In the genomic region with DNA sequence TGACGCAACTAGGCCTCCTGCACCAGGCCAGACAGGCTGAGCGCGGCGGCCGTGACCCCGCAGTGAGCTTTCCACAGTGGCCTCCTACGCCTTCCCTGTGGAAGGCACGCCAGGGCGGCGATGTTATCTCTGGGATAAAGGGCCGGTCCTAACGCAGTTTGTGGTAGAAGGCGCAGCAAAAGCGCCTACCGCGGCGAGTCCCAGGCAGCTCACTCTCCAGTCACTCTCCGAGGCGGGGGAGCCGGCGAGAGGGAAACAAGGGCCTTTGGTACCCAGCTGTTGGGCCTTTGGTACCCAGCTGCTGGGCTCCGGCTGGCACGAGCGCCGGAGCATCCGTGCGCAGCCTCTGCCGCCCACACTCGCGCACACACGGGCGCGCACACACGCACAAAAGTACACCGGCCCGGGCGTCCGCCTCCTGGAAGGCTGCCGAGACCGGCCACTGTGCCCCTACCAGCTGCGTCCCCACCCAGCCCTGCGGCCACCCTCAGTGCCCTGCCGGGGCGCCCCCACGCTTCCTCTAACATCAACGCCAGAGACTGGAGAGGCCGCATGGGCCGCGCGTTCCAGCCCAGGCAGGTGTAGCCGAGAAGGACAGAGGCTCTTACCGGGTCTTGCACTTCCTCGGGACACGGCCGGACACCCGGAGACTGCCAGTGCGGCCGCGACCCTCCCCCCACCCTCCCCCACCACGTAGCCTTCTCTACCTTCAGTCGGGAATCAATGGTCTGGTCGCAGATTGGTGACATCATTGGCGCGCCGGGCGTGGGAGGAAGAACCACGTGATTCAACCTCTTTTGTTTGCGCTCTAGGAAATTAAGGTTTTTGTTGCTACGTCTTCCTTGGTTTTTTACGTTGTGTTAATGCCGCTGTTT, we compare ENCODE assay signal across 8 cellular contexts. TPM values are rescaled to one million over a fixed set of nuclear protein-coding genes. Genes with fewer than 3 reads are reported as not detected.
A peak's percentile ranks its signal among the peaks of the same experiment; 100 is the strongest.
DNase-seq lines count a peak whose midpoint lies in the region; ATAC-seq and TF ChIP-seq lines count a peak whose summit lies in the region.

No MANE protein-coding gene starts in this region.

- H3K4me3 Mint-ChIP-seq in CD8-positive, alpha-beta T cell, result peak overlapping the region; percentile 98
- peak overlapping the region; percentile 83 to 97 (median 94) for H3K4me3 Mint-ChIP-seq in naive B cell

- peak overlapping the region; percentile 93 for H3K4me3 ChIP-seq in CD8-positive, alpha-beta T cell (ENCODE audit: low read depth, low read length)
- H3K4me3 ChIP-seq in fibroblast of lung (replicated peaks in 1 of 4; ENCODE audit: control extremely low read depth in 1 of 4, insufficient read depth in 1 of 4, low read depth in 3 of 4, low read length in 4 of 4), result peak overlapping the region; percentile 76 to 87 (median 84)

- H3K36me3 ChIP-seq in CD8-positive, alpha-beta T cell (ENCODE audit: insufficient read depth, low read length), result no peaks in the 10 kb centered on the region
- H3K36me3 ChIP-seq in fibroblast of lung (ENCODE audit: control insufficient read depth, insufficient read depth, low read length), result no peaks in the 10 kb centered on the region

- peaks cover 20% of the 10 kb centered on the region for H3K4me1 ChIP-seq in CD8-positive, alpha-beta T cell (ENCODE audit: insufficient read depth, low read length)
- H3K4me1 ChIP-seq in fibroblast of lung (ENCODE audit: control insufficient read depth, extremely low read depth, insufficient read depth, low read length), result no peaks in the 10 kb centered on the region

- peaks cover 8% of the 10 kb centered on the region for H3K27me3 Mint-ChIP-seq in CD8-positive, alpha-beta T cell (ENCODE audit: low read depth)
- H3K27me3 Mint-ChIP-seq in naive B cell, result peaks cover 8 to 14% (median 9%) of the 10 kb centered on the region in 3 donors

- peaks cover 15% of the 10 kb centered on the region for H3K9me3 Mint-ChIP-seq in CD8-positive, alpha-beta T cell
- peaks cover 0 to 12% (median 3%) of the 10 kb centered on the region in 7 donors for H3K9me3 Mint-ChIP-seq in naive B cell

- POLR2A ChIA-PET in CD8-positive, alpha-beta T cell (lab: Charles Lee), result interaction anchor here (0.6 to 1.2 kb wide), 4 partner anchors 9 to 312 kb away, joined by 3 to 7 read pairs (median 4); a partner anchor contains a TSS

- peaks cover 42% of the 10 kb centered on the region for H3K36me3 Mint-ChIP-seq in CD8-positive, alpha-beta T cell
- H3K36me3 Mint-ChIP-seq in naive B cell, result peaks cover 0 to 8% of the 10 kb centered on the region in 2 donors

- H3K79me2 ChIP-seq in fibroblast of lung (ENCODE audit: control insufficient read depth, insufficient read depth, low read length), result peaks cover 50% of the 10 kb centered on the region

- peaks cover 44% of the 10 kb centered on the region for H3K4me1 Mint-ChIP-seq in CD8-positive, alpha-beta T cell (ENCODE audit: low read depth)
- H3K4me1 Mint-ChIP-seq in naive B cell, result peaks cover 15 to 37% (median 28%) of the 10 kb centered on the region in 3 donors

- ATAC-seq in CD8-positive, alpha-beta T cell, result peak; percentile 65
- ATAC-seq in GM21423 (IDR thresholded peaks at IDR 0.05; ENCODE audit: unreplicated experiment) (peak; percentile 53), naive B cell (ENCODE audit: low read depth in 2 of 2) (peak; percentile 72 to 76)

- no peaks in the 10 kb centered on the region for H3K27me3 ChIP-seq in CD8-positive, alpha-beta T cell (ENCODE audit: insufficient read depth, low read length)
- H3K27me3 ChIP-seq in fibroblast of lung (ENCODE audit: control insufficient read depth, insufficient read depth, low read length), result no peaks in the 10 kb centered on the region

- DNase-seq in CD8-positive, alpha-beta T cell, result peak; percentile 80 to 95 (median 92)
- DNase-seq in LHCN-M2 (ENCODE audit: low read depth), result peak; percentile 89
- peak; percentile 84 for DNase-seq in RPMI7951 (ENCODE audit: low read depth)
- peak; percentile 82 to 86 for DNase-seq in activated T-helper 1 cell treated with anti-CD3 and anti-CD28 coated beads, Interleukin-2, amount 50 U/mL, for 16 hours (ENCODE audit: low read depth in 1 of 2, low spot score in 1 of 2)
- DNase-seq in fibroblast of lung (ENCODE audit: low read depth in 2 of 2), result peak; percentile 90 to 92
- peak; percentile 87 for DNase-seq in naive B cell
- DNase-seq in stimulated activated CD8-positive, alpha-beta memory T cell treated with anti-CD3 and anti-CD28 coated beads, Interleukin-7, amount 100 ng/mL, for 4 hours (ENCODE audit: low read depth in 2 of 2), result peak; percentile 81 to 91

- H3K9me3 ChIP-seq in CD8-positive, alpha-beta T cell (ENCODE audit: low read length), result no peaks in the 10 kb centered on the region
- H3K9me3 ChIP-seq in fibroblast of lung (ENCODE audit: control insufficient read depth, insufficient read depth, low read depth, low read length), result no peaks in the 10 kb centered on the region

- H3K4me2 ChIP-seq in fibroblast of lung (ENCODE audit: extremely low read depth, insufficient read depth, low read length), result peak overlapping the region; percentile 87

- H2AFZ ChIP-seq in fibroblast of lung (ENCODE audit: low read length), result peak overlapping the region; percentile 96

- no peak for TF ChIP-seq CTCF in CD8-positive, alpha-beta T cell (IDR thresholded peaks at IDR 0.05)
- no peak for TF ChIP-seq CTCF in fibroblast of lung (conservative IDR thresholded peaks at IDR 0.05 in 1 of 2, IDR thresholded peaks at IDR 0.05 in 1 of 2; ENCODE audit: low read depth in 1 of 2, low read length in 2 of 2)

- CTCF ChIA-PET in CD8-positive, alpha-beta T cell (lab: Charles Lee), result interaction anchor here (0.6 to 1.5 kb wide), 2 partner anchors 12 to 21 kb away, joined by 3 to 5 read pairs; no protein-coding TSS in a partner anchor

- no peaks in the 10 kb centered on the region for H4K20me1 ChIP-seq in fibroblast of lung (ENCODE audit: control insufficient read depth, extremely low read depth, insufficient read depth, low read length)

- peak overlapping the region; percentile 100 for H3K27ac Mint-ChIP-seq in CD8-positive, alpha-beta T cell
- H3K27ac Mint-ChIP-seq in naive B cell, result peak overlapping the region; percentile 97 to 99 (median 98)

- intact Hi-C loops in CD8-positive, alpha-beta T cell (cut with DNase I, micrococcal nuclease), result loop anchor here (1.0 kb wide), 3 partner anchors 19 to 69 kb away; a partner anchor contains a TSS

- peak overlapping the region; percentile 93 for H3K27ac ChIP-seq in CD8-positive, alpha-beta T cell (ENCODE audit: low read depth, low read length)
- H3K27ac ChIP-seq in fibroblast of lung (ENCODE audit: insufficient read depth, low read length), result peak overlapping the region; percentile 74

- peak overlapping the region; percentile 93 for H3K9ac ChIP-seq in fibroblast of lung (ENCODE audit: insufficient read depth, low read length)

RNA-seq across cellular contexts. Expression of a gene that starts 19.5 kb away (rescaled TPM):
- total RNA-seq in CD8-positive, alpha-beta T cell, result 100 to 1,000 TPM; 221 to 238 TPM
- total RNA-seq in LHCN-M2 (2014; rRNA removed) (77.1 and 99.0 TPM in 2 replicates), fibroblast of lung (78.6 and 98.4 TPM in 2 replicates)
- polyA plus RNA-seq in LHCN-M2 (2012), result 44.4 TPM
- 59.1 and 62.2 TPM in 2 replicates for total RNA-seq in RPMI7951 (2014; rRNA removed; shearing (Covaris generic))
- polyA plus RNA-seq in fibroblast of lung (128 and 140 TPM in 2 replicates), naive B cell (ENCODE audit: low read depth in 6 of 6) (100 to 1,000 TPM in 3 of 6 donors, 10 to 100 TPM in 3; 42.0 to 134 (median 95.9) TPM)
- polyA plus RNA-seq in fibroblast of lung (2012), result 62.2 and 67.9 TPM in 2 replicates
- 155 and 208 TPM in 2 replicates for polyA minus RNA-seq in fibroblast of lung (ENCODE audit: low replicate concordance)

RNA-seq across cellular contexts. Expression of a gene that starts 59.9 kb away (rescaled TPM):
- total RNA-seq in CD8-positive, alpha-beta T cell, result not detected
- total RNA-seq in LHCN-M2 (2014; rRNA removed) (0.06 and 0.17 TPM in 2 replicates), fibroblast of lung (under 0.01 TPM in 1 of 2 replicates, not detected in the other)
- 0.02 TPM for polyA plus RNA-seq in LHCN-M2 (2012)
- 0.10 TPM in 1 of 2 replicates, not detected in the other for total RNA-seq in RPMI7951 (2014; rRNA removed; shearing (Covaris generic))
- polyA plus RNA-seq in fibroblast of lung (0.02 TPM in 2 replicates), naive B cell (ENCODE audit: low read depth in 6 of 6) (under 1 TPM in 2 of 6 donors, not detected in 4; 0.05 to 0.17 TPM)
- 0.02 TPM in 1 of 2 replicates, not detected in the other for polyA plus RNA-seq in fibroblast of lung (2012)
- polyA minus RNA-seq in fibroblast of lung (ENCODE audit: low replicate concordance), result not detected in 2 replicates

Comparison
In these comparisons a context has a peak if more than half of its experiments do, and no peak if none do; other contexts are left out.
1. Peak in every context shown above with its lines: DNase-seq, ATAC-seq, H3K4me3 ChIP-seq and H3K27ac ChIP-seq.